In genomic region chr18:71374294-71374693, GRCh38 we compare ENCODE assay signal across 17 cellular contexts.
DNase-seq lines count a peak whose midpoint lies in the region; ATAC-seq and TF ChIP-seq lines count a peak whose summit lies in the region.
"Had no signal": no experiment of that assay in that cellular context is flagged by ENCODE, and none has a peak within 500 bp of the region (broad histone marks: within the 10 kb centered on the region; RNA-seq: fewer than 3 reads in every experiment).

No MANE protein-coding gene starts in this region.

- H3K4me3 ChIP-seq in HUES6 (ENCODE audit: low read depth, low read length) (no peak overlapping the region), astrocyte of the spinal cord (ENCODE audit: low read depth, low read length) (no peak overlapping the region), fibroblast of the aortic adventitia (ENCODE audit: low read depth, low read length) (no peak overlapping the region), upper lobe of left lung (no peak overlapping the region)
- H3K4me3 ChIP-seq: A549, GM23338, HAP-1 had no signal

- no peak overlapping the region for H3K27ac ChIP-seq in HUES6 (ENCODE audit: low read depth, low read length)
- H3K27ac ChIP-seq in upper lobe of left lung: no peak overlapping the region
- H3K27ac ChIP-seq: A549, C4-2B had no signal

- H3K9me3 Mint-ChIP-seq in activated CD4-positive, alpha-beta memory T cell treated with anti-CD3 and anti-CD28 coated beads for 36 hours: peaks cover 5% of the 10 kb centered on the region

- no peak overlapping the region for H3K4me3 Mint-ChIP-seq in activated CD4-positive, alpha-beta memory T cell treated with anti-CD3 and anti-CD28 coated beads for 36 hours
- H3K4me3 Mint-ChIP-seq: CD4-positive, alpha-beta memory T cell; GM23338 had no signal

- H3K36me3 ChIP-seq in HUES6 (ENCODE audit: control insufficient read depth, insufficient read depth, low read length) (no peaks in the 10 kb centered on the region), upper lobe of left lung (no peaks in the 10 kb centered on the region)
- H3K36me3 ChIP-seq: BE2C, HAP-1 had no signal

- no peaks in the 10 kb centered on the region for H3K36me3 Mint-ChIP-seq in activated CD4-positive, alpha-beta memory T cell treated with anti-CD3 and anti-CD28 coated beads for 36 hours
- H3K36me3 Mint-ChIP-seq: CD4-positive, alpha-beta memory T cell had no signal

- DNase-seq in astrocyte of the spinal cord (ENCODE audit: low read depth, low spot score) (peak; percentile 1), fibroblast of the aortic adventitia (ENCODE audit: low read depth) (peak; percentile 48), sciatic nerve (ENCODE audit: low spot score) (no peak), upper lobe of left lung (no peak), SW480 (ENCODE audit: low spot score) (no peak)
- DNase-seq in activated CD4-positive, alpha-beta memory T cell treated with anti-CD3 and anti-CD28 coated beads for 36 hours: no peak
- DNase-seq: BE2C; CD4-positive, alpha-beta memory T cell; DMS153; DMS79 treated with DMSO at 0.1 percent for 48 hours; EL had no signal

- no peak overlapping the region for H3K27ac Mint-ChIP-seq in activated CD4-positive, alpha-beta memory T cell treated with anti-CD3 and anti-CD28 coated beads for 36 hours
- H3K27ac Mint-ChIP-seq: CD4-positive, alpha-beta memory T cell; GM23338 had no signal

- intact Hi-C loops in sciatic nerve (cut with DNase I): no loop called here
- intact Hi-C loops in activated CD4-positive, alpha-beta memory T cell treated with anti-CD3 and anti-CD28 coated beads for 36 hours (cut with micrococcal nuclease): no loop called here

- 51 to 61% methylated on average over 4 of the region's 4 CpGs for WGBS in upper lobe of left lung, 2 donors

- H3K9ac ChIP-seq in HUES6 (ENCODE audit: low read length): peak overlapping the region; percentile 5

- no peaks in the 10 kb centered on the region for H3K9me3 ChIP-seq in HUES6 (ENCODE audit: control insufficient read depth, insufficient read depth, low read depth, low read length)
- H3K9me3 ChIP-seq in upper lobe of left lung: peaks cover 0 to 3% (median 0%) of the 10 kb centered on the region in 4 donors
- H3K9me3 ChIP-seq: A549, BE2C, HAP-1 had no signal

- no peaks in the 10 kb centered on the region for H3K4me1 Mint-ChIP-seq in activated CD4-positive, alpha-beta memory T cell treated with anti-CD3 and anti-CD28 coated beads for 36 hours (ENCODE audit: low read depth)
- H3K4me1 Mint-ChIP-seq: CD4-positive, alpha-beta memory T cell; GM23338 had no signal

- CTCF ChIA-PET in activated CD4-positive, alpha-beta memory T cell treated with anti-CD3 and anti-CD28 coated beads for 36 hours (lab: Charles Lee): no interaction called here

- H3K27me3 ChIP-seq in HUES6 (ENCODE audit: control insufficient read depth, insufficient read depth, low read length) (no peaks in the 10 kb centered on the region), upper lobe of left lung (no peaks in the 10 kb centered on the region)
- H3K27me3 ChIP-seq: BE2C had no signal

- no peak for TF ChIP-seq CTCF in astrocyte of the spinal cord (IDR thresholded peaks at IDR 0.05; ENCODE audit: low read depth, low read length)
- TF ChIP-seq CTCF in fibroblast of the aortic adventitia (IDR thresholded peaks at IDR 0.05; ENCODE audit: insufficient read depth, low read length): no peak
- TF ChIP-seq CTCF in upper lobe of left lung (IDR thresholded peaks at IDR 0.05): no peak

- ATAC-seq in sciatic nerve: peak; percentile 56
- ATAC-seq in upper lobe of left lung (ENCODE audit: low FRiP score in 2 of 2): no peak
- ATAC-seq in GM21717 (IDR thresholded peaks at IDR 0.05; ENCODE audit: unreplicated experiment): no peak
- ATAC-seq: A549, GM23338 had no signal

- no peaks in the 10 kb centered on the region for H3K4me1 ChIP-seq in HUES6 (ENCODE audit: control insufficient read depth, insufficient read depth, low read length)
- no peaks in the 10 kb centered on the region for H3K4me1 ChIP-seq in upper lobe of left lung
- H3K4me1 ChIP-seq: A549, BE2C, HAP-1 had no signal

- no peak for TF ChIP-seq POLR2A in upper lobe of left lung (IDR thresholded peaks at IDR 0.05)

- in situ Hi-C loops in astrocyte of the spinal cord (cut with HindIII; ENCODE audit: low sequenced_read_pairs): no loop called here

- H3K27me3 Mint-ChIP-seq in activated CD4-positive, alpha-beta memory T cell treated with anti-CD3 and anti-CD28 coated beads for 36 hours: no peaks in the 10 kb centered on the region
- H3K27me3 Mint-ChIP-seq: CD4-positive, alpha-beta memory T cell had no signal

- POLR2A ChIA-PET in activated CD4-positive, alpha-beta memory T cell treated with anti-CD3 and anti-CD28 coated beads for 36 hours (lab: Charles Lee): no interaction called here

- no peak for TF ChIP-seq EP300 in upper lobe of left lung (IDR thresholded peaks at IDR 0.05)

Comparison
In these comparisons a context has a peak if more than half of its experiments do, and no peak if none do; other contexts are left out.
1. DNase-seq: peak in astrocyte of the spinal cord (single experiment) and fibroblast of the aortic adventitia (single experiment); none in sciatic nerve (single experiment), upper lobe of left lung (0 of 2), activated CD4-positive, alpha-beta memory T cell treated with anti-CD3 and anti-CD28 coated beads for 36 hours (single experiment) and SW480 (single experiment).